Comparison of ENCODE assay signal across 18 cellular contexts in genomic region chr14:50887476-50887875, GRCh38. TPM values are rescaled to one million over a fixed set of nuclear protein-coding genes. Genes with fewer than 3 reads are reported as not detected.
DNase-seq lines count a peak whose midpoint lies in the region; ATAC-seq, FAIRE-seq and TF ChIP-seq lines count a peak whose summit lies in the region.
"Had no signal": no experiment of that assay in that cellular context is flagged by ENCODE, and none has a peak within 500 bp of the region (broad histone marks: within the 10 kb centered on the region; RNA-seq: fewer than 3 reads in every experiment).

No MANE protein-coding gene starts in this region.

- no peaks in the 10 kb centered on the region for H3K9me3 Mint-ChIP-seq in effector memory CD8-positive, alpha-beta T cell
- H3K9me3 Mint-ChIP-seq: CD4-positive, alpha-beta memory T cell; GM23338; H9 had no signal

- no peak overlapping the region for H3K4me2 ChIP-seq in SK-N-SH
- no peak overlapping the region for H3K4me2 ChIP-seq in keratinocyte (ENCODE audit: control insufficient read depth, extremely low read depth, insufficient read depth, low read depth, low read length)
- H3K4me2 ChIP-seq: GM23338 had no signal

- H3K4me3 Mint-ChIP-seq in effector memory CD8-positive, alpha-beta T cell = no peak overlapping the region
- H3K4me3 Mint-ChIP-seq: CD4-positive, alpha-beta memory T cell; GM23338; H9 had no signal

- no peak for DNase-seq in GM12892 (ENCODE audit: insufficient read length)
- peak; percentile 34 for DNase-seq in SK-N-SH
- DNase-seq in keratinocyte (ENCODE audit: low read depth, low spot score) = no peak
- no peak for DNase-seq in effector memory CD8-positive, alpha-beta T cell
- DNase-seq in T-helper 1 cell = no peak
- DNase-seq: C1 segment of cervical spinal cord; Caco-2; CD4-positive, alpha-beta memory T cell; DMS153; DND-41; GDM1; H9 had no signal

- H3K9me1 ChIP-seq in keratinocyte (ENCODE audit: control insufficient read depth, extremely low read depth, insufficient read depth, low read length) = no peaks in the 10 kb centered on the region

- H3K27me3 Mint-ChIP-seq in effector memory CD8-positive, alpha-beta T cell = peaks cover 45 to 46% of the 10 kb centered on the region in 2 donors

- no peak for ATAC-seq in effector memory CD8-positive, alpha-beta T cell (replicated peaks)
- no peak for ATAC-seq in HG02571 (IDR thresholded peaks at IDR 0.05; ENCODE audit: unreplicated experiment)
- ATAC-seq: GM12878, GM23338, HCT116 had no signal

- H3K79me2 ChIP-seq in SK-N-SH (ENCODE audit: insufficient read depth) = no peaks in the 10 kb centered on the region
- no peaks in the 10 kb centered on the region for H3K79me2 ChIP-seq in keratinocyte (ENCODE audit: control insufficient read depth, insufficient read depth, low read length)

- FAIRE-seq in GM12892 (lab: Jason Lieb, UNC) = peak; percentile 17
- peak; percentile 26 for FAIRE-seq in keratinocyte (lab: Jason Lieb, UNC)
- FAIRE-seq: GM12878, GM18507 had no signal

- POLR2A ChIA-PET in SK-N-SH (lab: Yijun Ruan, JAX) = no interaction called here

- H2AFZ ChIP-seq in SK-N-SH (ENCODE audit: low read depth) = no peak overlapping the region
- H2AFZ ChIP-seq in keratinocyte (ENCODE audit: control insufficient read depth, low read length) = no peak overlapping the region
- H2AFZ ChIP-seq: GM23338 had no signal

- H3K27ac ChIP-seq in SK-N-SH (ENCODE audit: low read depth in 2 of 2, low read length in 1 of 2) (no peak overlapping the region), keratinocyte (ENCODE audit: control insufficient read depth, insufficient read depth, low read length) (no peak overlapping the region)

- H3F3A ChIP-seq in SK-N-SH (replicated peaks; ENCODE audit: insufficient read depth) = no peaks in the 10 kb centered on the region

- H3K9me2 ChIP-seq in SK-N-SH = no peaks in the 10 kb centered on the region

- TF ChIP-seq CTCF in SK-N-SH (IDR thresholded peaks at IDR 0.05) = no peak
- no peak for TF ChIP-seq CTCF in keratinocyte (optimal IDR thresholded peaks at IDR 0.05 in 1 of 3, IDR thresholded peaks at IDR 0.05 in 1 of 3, conservative IDR thresholded peaks at IDR 0.05 in 1 of 3; ENCODE audit: extremely low read depth in 1 of 3, insufficient read depth in 2 of 3, low read length in 3 of 3)

- TF ChIP-seq RAD21 in SK-N-SH (IDR thresholded peaks at IDR 0.05; ENCODE audit: low read length) = peak; percentile 7; the same call in 1 of the 2 replicates

- CTCF ChIA-PET in SK-N-SH (lab: Yijun Ruan, JAX) = interaction anchor here (1.1 to 1.9 kb wide), 4 partner anchors 9 to 109 kb away, joined by 3 to 4 read pairs (median 4); no protein-coding TSS in a partner anchor

- H4K20me1 ChIP-seq in SK-N-SH (ENCODE audit: insufficient read depth) (no peaks in the 10 kb centered on the region), keratinocyte (ENCODE audit: control insufficient read depth, extremely low read depth, insufficient read depth, low read length) (no peaks in the 10 kb centered on the region)

- TF ChIP-seq EP300 in SK-N-SH (IDR thresholded peaks at IDR 0.05; ENCODE audit: borderline replicate concordance in 1 of 2, low read depth in 1 of 2, low read length in 1 of 2) = peak in 1 of 2 experiments; percentile 65; a peak in 2 of 4 replicates

- H3K27ac Mint-ChIP-seq in effector memory CD8-positive, alpha-beta T cell = no peak overlapping the region
- H3K27ac Mint-ChIP-seq: CD4-positive, alpha-beta memory T cell; GM23338; H9 had no signal

- no peak for TF ChIP-seq POLR2A in GM12892 (IDR thresholded peaks at IDR 0.05; ENCODE audit: low read depth, low read length)

- H3K36me3 ChIP-seq in SK-N-SH (replicated peaks in 1 of 2; ENCODE audit: control insufficient read depth in 1 of 2, insufficient read depth in 2 of 2, low read length in 1 of 2) = no peaks in the 10 kb centered on the region
- H3K36me3 ChIP-seq in keratinocyte (ENCODE audit: control insufficient read depth in 2 of 2, extremely low read depth in 1 of 2, insufficient read depth in 2 of 2, low read length in 2 of 2) = peaks cover 0 to 5% of the 10 kb centered on the region in 2 experiments

- H3K9me3 ChIP-seq in SK-N-SH (no peaks in the 10 kb centered on the region), keratinocyte (ENCODE audit: control insufficient read depth, low read depth, low read length) (no peaks in the 10 kb centered on the region)
- H3K9me3 ChIP-seq: Caco-2 had no signal

- no peaks in the 10 kb centered on the region for H3K4me1 Mint-ChIP-seq in effector memory CD8-positive, alpha-beta T cell (ENCODE audit: low read depth in 2 of 2)
- H3K4me1 Mint-ChIP-seq: CD4-positive, alpha-beta memory T cell had no signal

- H3K27me3 ChIP-seq in SK-N-SH (ENCODE audit: insufficient read depth) = no peaks in the 10 kb centered on the region
- no peaks in the 10 kb centered on the region for H3K27me3 ChIP-seq in keratinocyte (ENCODE audit: control insufficient read depth, extremely low read depth, insufficient read depth, low read length)

- H3K4me3 ChIP-seq in SK-N-SH (ENCODE audit: low read depth in 2 of 2, low read length in 1 of 2) = no peak overlapping the region
- no peak overlapping the region for H3K4me3 ChIP-seq in keratinocyte (ENCODE audit: control insufficient read depth in 2 of 3, extremely low read depth in 1 of 3, insufficient read depth in 2 of 3, low read depth in 1 of 3, low read length in 3 of 3)
- H3K4me3 ChIP-seq: GM12878, GM23338 had no signal

- H3K4me1 ChIP-seq in SK-N-SH (ENCODE audit: control insufficient read depth in 1 of 2, insufficient read depth in 2 of 2, low read depth in 1 of 2, low read length in 1 of 2) (peaks cover 0 to 2% of the 10 kb centered on the region in 2 experiments; a peak in 2 of 4 replicates), keratinocyte (ENCODE audit: control insufficient read depth, extremely low read depth, insufficient read depth, low read length) (no peaks in the 10 kb centered on the region)

- H3K9ac ChIP-seq in SK-N-SH (no peak overlapping the region), keratinocyte (ENCODE audit: control insufficient read depth, extremely low read depth, insufficient read depth, low read length) (no peak overlapping the region)

- no peaks in the 10 kb centered on the region for H3K36me3 Mint-ChIP-seq in effector memory CD8-positive, alpha-beta T cell (ENCODE audit: insufficient read depth)
- H3K36me3 Mint-ChIP-seq: CD4-positive, alpha-beta memory T cell had no signal

- dilution Hi-C loops in keratinocyte (cut with MboI; ENCODE audit: extremely low pct_ligation_motif_present, low sequenced_read_pairs) = no loop called here

TF ChIP-seq in SK-N-SH, 30 proteins besides CTCF, POLR2A, EP300 and RAD21 (continues in another document):
- TF ChIP-seq TAF1 (IDR thresholded peaks at IDR 0.05; ENCODE audit: borderline replicate concordance, low read depth, low read length) (no peak), PBX3 (IDR thresholded peaks at IDR 0.05) (no peak), POLR2AphosphoS5 (IDR thresholded peaks at IDR 0.05; ENCODE audit: low read depth, low read length) (no peak), JUND (IDR thresholded peaks at IDR 0.05) (no peak), SIN3A (IDR thresholded peaks at IDR 0.05; ENCODE audit: borderline replicate concordance, low read depth, low read length) (no peak)

RNA-seq across cellular contexts. Expression of gene ABHD12B, which starts 15.6 kb away (rescaled TPM):
- polyA plus RNA-seq in GM12892 (2012; ENCODE audit: missing spikeins) = 0.64 TPM
- not detected in 2 replicates for polyA plus RNA-seq in SK-N-SH (2012; rRNA removed)
- polyA plus RNA-seq in SK-N-SH (2012; cell fraction: cytosol; rRNA removed) = not detected in 2 replicates
- polyA plus RNA-seq in SK-N-SH (2012; cell fraction: nucleus; rRNA removed) = not detected in 2 replicates
- polyA plus RNA-seq in keratinocyte = 0.03 TPM in 1 of 3 replicates, not detected in the others
- polyA plus RNA-seq in keratinocyte (2011; ENCODE audit: low read depth) = 1.9 TPM
- 0.22 TPM in 1 of 2 replicates, not detected in the other for polyA plus RNA-seq in keratinocyte (2011; cell fraction: cytosol; rRNA removed)
- 0.08 and 0.35 TPM in 2 replicates for polyA plus RNA-seq in keratinocyte (2011; cell fraction: nucleus; rRNA removed)
- polyA plus RNA-seq in keratinocyte (2012; ENCODE audit: low replicate concordance) = 0.68 and 4.2 TPM in 2 replicates
- polyA minus RNA-seq in keratinocyte = not detected in 3 replicates
- polyA minus RNA-seq in keratinocyte (2011; cell fraction: cytosol; rRNA and poly(A)+ RNA removed) = not detected
- polyA minus RNA-seq in keratinocyte (2011; cell fraction: nucleus; rRNA and poly(A)+ RNA removed) = not detected in 2 replicates
- polyA plus RNA-seq: BJ; CD4-positive, alpha-beta memory T cell; GM12878 had no signal

RNA-seq across cellular contexts. Expression of gene NIN, which starts 56.5 kb away (rescaled TPM):
- 56.2 TPM for polyA plus RNA-seq in GM12892 (2012; ENCODE audit: missing spikeins)
- polyA plus RNA-seq in SK-N-SH (2012; rRNA removed) = 10.0 and 11.8 TPM in 2 replicates
- 13.9 and 15.0 TPM in 2 replicates for polyA plus RNA-seq in SK-N-SH (2012; cell fraction: cytosol; rRNA removed)
- 7.3 and 12.6 TPM in 2 replicates for polyA plus RNA-seq in SK-N-SH (2012; cell fraction: nucleus; rRNA removed)
- 7.9 to 15.2 TPM (median 13.8 TPM) in 3 replicates for polyA plus RNA-seq in keratinocyte
- polyA plus RNA-seq in keratinocyte (2011; ENCODE audit: low read depth) = 38.8 TPM
- polyA plus RNA-seq in keratinocyte (2011; cell fraction: cytosol; rRNA removed) = 7.8 and 9.4 TPM in 2 replicates
- 13.2 and 19.2 TPM in 2 replicates for polyA plus RNA-seq in keratinocyte (2011; cell fraction: nucleus; rRNA removed)
- polyA plus RNA-seq in keratinocyte (2012; ENCODE audit: low replicate concordance) = 9.3 and 17.1 TPM in 2 replicates
- 19.9 to 34.5 TPM (median 23.6 TPM) in 3 replicates for polyA minus RNA-seq in keratinocyte
- polyA minus RNA-seq in keratinocyte (2011; cell fraction: cytosol; rRNA and poly(A)+ RNA removed) = 11.3 TPM
- polyA minus RNA-seq in keratinocyte (2011; cell fraction: nucleus; rRNA and poly(A)+ RNA removed) = 14.9 and 33.0 TPM in 2 replicates

RNA-seq across cellular contexts. Expression of gene PYGL, which starts 56.8 kb away (rescaled TPM):
- polyA plus RNA-seq in GM12892 (2012; ENCODE audit: missing spikeins) = 10.1 TPM
- polyA plus RNA-seq in SK-N-SH (2012; rRNA removed) (60.2 and 66.4 TPM in 2 replicates), keratinocyte (197 to 397 TPM (median 331 TPM) in 3 replicates)
- 62.8 and 70.4 TPM in 2 replicates for polyA plus RNA-seq in SK-N-SH (2012; cell fraction: cytosol; rRNA removed)
- polyA plus RNA-seq in SK-N-SH (2012; cell fraction: nucleus; rRNA removed) = 48.1 and 72.3 TPM in 2 replicates
- 180 TPM for polyA plus RNA-seq in keratinocyte (2011; ENCODE audit: low read depth)
- 295 and 307 TPM in 2 replicates for polyA plus RNA-seq in keratinocyte (2011; cell fraction: cytosol; rRNA removed)
- 435 and 438 TPM in 2 replicates for polyA plus RNA-seq in keratinocyte (2011; cell fraction: nucleus; rRNA removed)
- 141 and 328 TPM in 2 replicates for polyA plus RNA-seq in keratinocyte (2012; ENCODE audit: low replicate concordance)
- polyA minus RNA-seq in keratinocyte = 163 to 351 TPM (median 225 TPM) in 3 replicates
- polyA minus RNA-seq in keratinocyte (2011; cell fraction: cytosol; rRNA and poly(A)+ RNA removed) = 255 TPM
- 192 and 362 TPM in 2 replicates for polyA minus RNA-seq in keratinocyte (2011; cell fraction: nucleus; rRNA and poly(A)+ RNA removed)
- polyA plus RNA-seq: CD4-positive, alpha-beta memory T cell had no signal
